In the genomic region with DNA sequence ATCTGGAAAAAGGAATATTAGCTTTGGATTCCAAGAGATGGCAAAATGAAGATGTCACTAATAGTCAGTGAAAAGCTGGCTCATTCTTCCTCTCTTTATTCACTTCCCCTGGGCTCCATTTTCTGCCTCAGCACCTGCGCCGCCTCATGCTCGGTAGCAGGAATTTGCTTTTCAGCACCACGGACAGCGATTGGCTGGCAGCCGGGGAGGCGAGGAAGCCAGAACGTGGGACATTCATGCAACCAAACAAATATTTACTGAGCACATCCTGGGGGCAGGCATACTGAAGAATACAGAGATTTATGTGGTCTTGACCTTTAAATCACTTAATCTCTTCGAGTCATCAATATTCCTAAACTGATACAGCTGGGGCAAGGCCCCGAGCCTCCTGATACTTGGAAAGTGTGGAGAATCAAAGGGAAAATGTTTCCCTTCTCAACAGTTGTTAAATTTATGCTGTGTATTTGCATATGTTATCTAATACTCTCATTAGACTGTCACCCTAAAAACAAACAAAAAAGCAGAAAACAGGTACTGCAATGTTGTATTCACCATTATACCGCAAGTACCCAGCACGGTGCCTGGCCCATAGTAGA, we compare ENCODE assay signal across 8 cellular contexts. TPM values are rescaled to one million over a fixed set of nuclear protein-coding genes. Genes with fewer than 3 reads are reported as not detected.
A peak's percentile ranks its signal among the peaks of the same experiment; 100 is the strongest.
DNase-seq lines count a peak whose midpoint lies in the region; TF ChIP-seq lines count a peak whose summit lies in the region.

No MANE protein-coding gene starts in this region.

- in situ Hi-C loops in ACHN (cut with HindIII; ENCODE audit: low pct_ligation_motif_present, low pct_unique_long_range_greater_than_20kb, low sequenced_read_pairs) = no loop called here

- no peak for TF ChIP-seq CTCF in HFF-Myc (IDR thresholded peaks at IDR 0.05; ENCODE audit: low read depth, low read length, missing control alignments)

- peak; percentile 60 for DNase-seq in ACHN
- DNase-seq in HFF-Myc (ENCODE audit: extremely low read depth, low read depth) = peak; percentile 17
- DNase-seq in T-helper 2 cell = peak in 4 of 5 experiments; percentile 20 to 55 (median 36)
- peak in 35 of 58 donors; percentile 5 to 61 (median 17) for DNase-seq in anterior cingulate cortex (lab: John Stamatoyannopoulos, UW)
- DNase-seq in iPS DF 4.7 (ENCODE audit: extremely low read depth, low spot score) = peak; percentile 44
- DNase-seq in stimulated activated CD4-positive, alpha-beta T cell treated with anti-CD3 and anti-CD28 coated beads, Interleukin-12 subunit alpha, Interleukin-12 subunit beta, amount 100 ng/mL, for 48 hours (ENCODE audit: low read depth in 2 of 3, low spot score in 1 of 3) = peak; percentile 23 to 60 (median 50)
- DNase-seq in occipital lobe (lab: John Stamatoyannopoulos, UW) = no peak
- no peak for DNase-seq in SKM-1 treated with dmso at 0.1 percent for 144 hours (lab: John Stamatoyannopoulos, UW; ENCODE audit: unreplicated experiment)

- H3K4me3 ChIP-seq in HFF-Myc (replicated peaks; ENCODE audit: low read depth, low read length) = no peak overlapping the region

RNA-seq across cellular contexts. Expression of a gene that starts 12.1 kb away (rescaled TPM):
- not detected for total RNA-seq in occipital lobe

Comparison
In these comparisons a context has a peak if more than half of its experiments do, and no peak if none do; other contexts are left out.
1. DNase-seq: peak in ACHN (single experiment), HFF-Myc (single experiment), T-helper 2 cell (4 of 5), anterior cingulate cortex (35 of 58), iPS DF 4.7 (single experiment) and stimulated activated CD4-positive, alpha-beta T cell treated with anti-CD3 and anti-CD28 coated beads, Interleukin-12 subunit alpha, Interleukin-12 subunit beta, amount 100 ng/mL, for 48 hours (3 of 3); none in occipital lobe (single experiment) and SKM-1 treated with dmso at 0.1 percent for 144 hours (single experiment).